Comparison of ENCODE assay signal across 13 cellular contexts in the genomic region with DNA sequence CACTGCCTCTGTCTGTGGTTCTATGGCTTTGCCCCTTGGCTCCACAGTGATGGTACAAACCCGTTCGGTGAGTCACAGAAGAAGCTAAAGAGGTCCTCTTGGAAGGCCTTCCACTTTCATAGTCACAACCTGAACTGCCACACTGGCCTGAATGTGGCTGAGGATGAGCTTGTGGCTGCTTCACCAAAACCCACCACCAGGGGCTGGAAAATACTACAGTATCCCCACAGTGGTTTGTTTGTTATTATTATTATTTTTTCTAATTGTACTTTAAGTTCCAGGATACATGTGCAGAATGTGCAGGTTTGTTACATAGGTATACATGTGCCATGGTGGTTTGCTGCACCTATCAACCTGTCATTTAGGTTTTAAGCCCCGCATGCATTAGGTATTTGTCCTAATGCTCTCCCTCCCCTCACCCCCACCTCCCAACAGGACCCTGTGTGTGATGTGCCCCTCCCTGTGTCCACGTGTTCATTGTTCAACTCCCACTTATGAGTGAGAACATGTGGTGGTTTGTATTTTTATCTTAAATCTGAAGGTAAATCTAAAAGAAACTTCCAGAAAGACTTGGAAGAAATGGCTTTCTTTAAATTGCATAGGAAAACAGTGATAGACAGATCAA.
DNase-seq lines count a peak whose midpoint lies in the region; ATAC-seq, FAIRE-seq and TF ChIP-seq lines count a peak whose summit lies in the region.
"Had no signal": no experiment of that assay in that cellular context is flagged by ENCODE, and none has a peak within 500 bp of the region (broad histone marks: within the 10 kb centered on the region; RNA-seq: fewer than 3 reads in every experiment).

No MANE protein-coding gene starts in this region.

- SMC1A ChIA-PET in GM12878 (lab: Charles Lee; ENCODE audit: uncharacterized antibody, unreplicated experiment): no interaction called here

- peaks cover 3% of the 10 kb centered on the region for H3K27me3 Mint-ChIP-seq in nephron progenitor cell (ENCODE audit: low read depth, poor library complexity)
- H3K27me3 Mint-ChIP-seq: activated T-cell treated with anti-CD3 and anti-CD28 coated beads, Interleukin-2, amount 50 U/mL, for 24 hours had no signal

- WGBS in GM12878 (ENCODE audit: insufficient coverage, insufficient replicate concordance, low lambda C conversion rate, missing lambda C conversion rate): 15% methylated on average over 4 of the region's 4 CpGs

- no peaks in the 10 kb centered on the region for H3K36me3 ChIP-seq in Karpas-422 (ENCODE audit: insufficient read depth, low read length)
- H3K36me3 ChIP-seq in GM12878 (ENCODE audit: control insufficient read depth in 2 of 2, insufficient read depth in 2 of 2, low read length in 1 of 2): no peaks in the 10 kb centered on the region
- H3K36me3 ChIP-seq: esophagus muscularis mucosa had no signal

- H3K79me2 ChIP-seq in Karpas-422 (ENCODE audit: low read length) (no peaks in the 10 kb centered on the region), GM12878 (ENCODE audit: control insufficient read depth, insufficient read depth, low read length) (no peaks in the 10 kb centered on the region)

- CTCF ChIA-PET in GM12878 (lab: Yijun Ruan, JAX): interaction anchor here (1.0 kb wide), 2 partner anchors 59 to 178 kb away, joined by 3 read pairs; no protein-coding TSS in a partner anchor

- H3K4me2 ChIP-seq in Karpas-422 (ENCODE audit: low read depth, low read length, poor library complexity, severe bottlenecking) (no peak overlapping the region), GM12878 (ENCODE audit: control insufficient read depth, insufficient read depth) (no peak overlapping the region)

- TF ChIP-seq CTCF in GM12865 (IDR thresholded peaks at IDR 0.05; ENCODE audit: insufficient read depth, low read depth, low read length, missing control alignments) (peak; percentile 3), GM12878 (IDR thresholded peaks at IDR 0.05 in 2 of 3, conservative IDR thresholded peaks at IDR 0.05 in 1 of 3; ENCODE audit: control insufficient read depth in 2 of 3, extremely low read depth in 1 of 3, insufficient read depth in 1 of 3, low read depth in 3 of 3, low read length in 3 of 3) (peak in 1 of 3 experiments; percentile 20; a peak in 1 of 6 replicates), nephron progenitor cell (IDR thresholded peaks at IDR 0.05) (peak; percentile 35)

- H3K27ac Mint-ChIP-seq in nephron progenitor cell: no peak overlapping the region
- H3K27ac Mint-ChIP-seq: activated T-cell treated with anti-CD3 and anti-CD28 coated beads, Interleukin-2, amount 50 U/mL, for 24 hours had no signal

- POLR2A ChIA-PET in GM12878 (lab: Charles Lee): no interaction called here

- no peaks in the 10 kb centered on the region for H3K9me2 ChIP-seq in Karpas-422 (replicated peaks; ENCODE audit: insufficient read depth, low read length)

- H3K27me3 ChIP-seq in Karpas-422 (ENCODE audit: low read length) (no peaks in the 10 kb centered on the region), GM12878 (replicated peaks in 1 of 2; ENCODE audit: control insufficient read depth in 2 of 2, insufficient read depth in 2 of 2, low read length in 1 of 2) (no peaks in the 10 kb centered on the region)
- H3K27me3 ChIP-seq: esophagus muscularis mucosa had no signal

- no peak for FAIRE-seq in GM12878 (lab: Jason Lieb, UNC)
- FAIRE-seq: G401.6 had no signal

- H3K9me3 ChIP-seq in Karpas-422 (ENCODE audit: low read length) (no peaks in the 10 kb centered on the region), GM12878 (replicated peaks; ENCODE audit: control insufficient read depth, insufficient read depth, low read length) (no peaks in the 10 kb centered on the region)
- H3K9me3 ChIP-seq: esophagus muscularis mucosa had no signal

- H4K20me1 ChIP-seq in Karpas-422 (ENCODE audit: insufficient read depth, low read depth, low read length) (no peaks in the 10 kb centered on the region), GM12878 (ENCODE audit: control insufficient read depth, insufficient read depth) (no peaks in the 10 kb centered on the region)

- no peak overlapping the region for H3K9ac ChIP-seq in Karpas-422 (ENCODE audit: low read length)
- no peak overlapping the region for H3K9ac ChIP-seq in GM12878 (ENCODE audit: control insufficient read depth, insufficient read depth, low read length)

- no peak overlapping the region for H3K27ac ChIP-seq in Karpas-422 (ENCODE audit: low read length)
- no peak overlapping the region for H3K27ac ChIP-seq in GM12878 (ENCODE audit: control insufficient read depth, insufficient read depth)
- H3K27ac ChIP-seq: esophagus muscularis mucosa had no signal

- H3K9me3 Mint-ChIP-seq in nephron progenitor cell: no peaks in the 10 kb centered on the region
- H3K9me3 Mint-ChIP-seq: activated T-cell treated with anti-CD3 and anti-CD28 coated beads, Interleukin-2, amount 50 U/mL, for 24 hours had no signal

- no peak for TF ChIP-seq EP300 in GM12878 (IDR thresholded peaks at IDR 0.05; ENCODE audit: borderline replicate concordance in 1 of 2, control insufficient read depth in 1 of 2, low read depth in 2 of 2, low read length in 2 of 2)

- no peaks in the 10 kb centered on the region for H3K36me3 Mint-ChIP-seq in nephron progenitor cell (ENCODE audit: low read depth)

- no peak overlapping the region for H2AFZ ChIP-seq in Karpas-422 (ENCODE audit: low read length)
- no peak overlapping the region for H2AFZ ChIP-seq in GM12878 (ENCODE audit: control insufficient read depth, low read depth, low read length)

- intact Hi-C loops in GM12878 (cut with micrococcal nuclease; ENCODE audit: unreplicated experiment): no loop called here

- no peak for DNase-seq in GM12865 (ENCODE audit: low read depth)
- peak; percentile 54 for DNase-seq in Karpas-422
- DNase-seq in GM12878 (ENCODE audit: low read depth, low spot score): no peak
- peak; percentile 15 for DNase-seq in nephron progenitor cell
- DNase-seq in DMS114 treated with DMSO at 0.1 percent for 48 hours (lab: John Stamatoyannopoulos, UW; ENCODE audit: unreplicated experiment): no peak
- DNase-seq in C1 segment of cervical spinal cord (lab: John Stamatoyannopoulos, UW): no peak
- DNase-seq: activated T-cell treated with anti-CD3 and anti-CD28 coated beads, Interleukin-2, amount 50 U/mL, for 24 hours; nucleus accumbens; stimulated activated naive CD4-positive, alpha-beta T cell had no signal

- RAD21 ChIA-PET in GM12878 (lab: Charles Lee; ENCODE audit: unreplicated experiment): interaction anchor here (0.6 kb wide), 1 partner anchor 538 kb away, joined by 3 read pairs; no protein-coding TSS in a partner anchor

- H3K4me3 ChIP-seq in GM12865 (ENCODE audit: low read depth, low read length) (no peak overlapping the region), Karpas-422 (ENCODE audit: low read length) (no peak overlapping the region), GM12878 (no peak overlapping the region)
- H3K4me3 ChIP-seq: esophagus muscularis mucosa had no signal

- no TSS peak for BruUV-seq in GM12878 (replicated peaks; lab: Mats Ljungman, UMichigan)

- no peaks in the 10 kb centered on the region for H3K4me1 Mint-ChIP-seq in nephron progenitor cell

- in situ Hi-C loops in GM12878 (cut with MboI): no loop called here

- no peak for TF ChIP-seq RAD21 in GM12878 (IDR thresholded peaks at IDR 0.05; ENCODE audit: insufficient read depth, low read depth, low read length)

- TF ChIP-seq POLR2A in GM12878 (IDR thresholded peaks at IDR 0.05; ENCODE audit: low read depth, low read length): no peak
- no peak for TF ChIP-seq POLR2A in GM18505 (IDR thresholded peaks at IDR 0.05; ENCODE audit: borderline replicate concordance, extremely low read depth, insufficient read depth, insufficient read length)

- ATAC-seq in GM12878 (peak; percentile 57; the same call in 2 of the 3 replicates), GM18505 (IDR thresholded peaks at IDR 0.05; ENCODE audit: unreplicated experiment) (no peak), HG02973 (IDR thresholded peaks at IDR 0.05; ENCODE audit: unreplicated experiment) (no peak)

- H3K4me3 Mint-ChIP-seq in nephron progenitor cell: no peak overlapping the region
- H3K4me3 Mint-ChIP-seq: activated T-cell treated with anti-CD3 and anti-CD28 coated beads, Interleukin-2, amount 50 U/mL, for 24 hours had no signal

- no peaks in the 10 kb centered on the region for H3K4me1 ChIP-seq in Karpas-422 (ENCODE audit: low read length)
- H3K4me1 ChIP-seq in GM12878 (ENCODE audit: control insufficient read depth, insufficient read depth, low read length): no peaks in the 10 kb centered on the region
- H3K4me1 ChIP-seq: esophagus muscularis mucosa had no signal

TF ChIP-seq in GM12878, 131 proteins besides CTCF, POLR2A, EP300 and RAD21:
- TF ChIP-seq CBX3 (IDR thresholded peaks at IDR 0.05; ENCODE audit: borderline replicate concordance, low read depth) (no peak), ZNF24 (IDR thresholded peaks at IDR 0.05) (no peak), HCFC1 (IDR thresholded peaks at IDR 0.05; ENCODE audit: low read length) (no peak), CBFB (IDR thresholded peaks at IDR 0.05; ENCODE audit: low read depth) (no peak), CBX5 (IDR thresholded peaks at IDR 0.05; ENCODE audit: low read depth) (no peak), GABPA (IDR thresholded peaks at IDR 0.05; ENCODE audit: low read depth) (no peak), ESRRA (IDR thresholded peaks at IDR 0.05; ENCODE audit: low read length) (no peak), CHD2 (IDR thresholded peaks at IDR 0.05; ENCODE audit: borderline replicate concordance, low read depth, low read length) (no peak), HDGF (IDR thresholded peaks at IDR 0.05) (no peak), POLR2AphosphoS5 (IDR thresholded peaks at IDR 0.05; ENCODE audit: low read length) (no peak)
- TF ChIP-seq, protein P1, sequence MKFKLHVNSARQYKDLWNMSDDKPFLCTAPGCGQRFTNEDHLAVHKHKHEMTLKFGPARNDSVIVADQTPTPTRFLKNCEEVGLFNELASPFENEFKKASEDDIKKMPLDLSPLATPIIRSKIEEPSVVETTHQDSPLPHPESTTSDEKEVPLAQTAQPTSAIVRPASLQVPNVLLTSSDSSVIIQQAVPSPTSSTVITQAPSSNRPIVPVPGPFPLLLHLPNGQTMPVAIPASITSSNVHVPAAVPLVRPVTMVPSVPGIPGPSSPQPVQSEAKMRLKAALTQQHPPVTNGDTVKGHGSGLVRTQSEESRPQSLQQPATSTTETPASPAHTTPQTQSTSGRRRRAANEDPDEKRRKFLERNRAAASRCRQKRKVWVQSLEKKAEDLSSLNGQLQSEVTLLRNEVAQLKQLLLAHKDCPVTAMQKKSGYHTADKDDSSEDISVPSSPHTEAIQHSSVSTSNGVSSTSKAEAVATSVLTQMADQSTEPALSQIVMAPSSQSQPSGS (IDR thresholded peaks at IDR 0.05; ENCODE audit: low read length): no peak

Comparison
In these comparisons a context has a peak if more than half of its experiments do, and no peak if none do; other contexts are left out.
1. DNase-seq: peak in Karpas-422 (single experiment) and nephron progenitor cell (single experiment); none in GM12865 (single experiment), GM12878 (single experiment), DMS114 treated with DMSO at 0.1 percent for 48 hours (single experiment) and C1 segment of cervical spinal cord (0 of 14).